ENCODE assay signal across 29 cellular contexts in the genomic region with DNA sequence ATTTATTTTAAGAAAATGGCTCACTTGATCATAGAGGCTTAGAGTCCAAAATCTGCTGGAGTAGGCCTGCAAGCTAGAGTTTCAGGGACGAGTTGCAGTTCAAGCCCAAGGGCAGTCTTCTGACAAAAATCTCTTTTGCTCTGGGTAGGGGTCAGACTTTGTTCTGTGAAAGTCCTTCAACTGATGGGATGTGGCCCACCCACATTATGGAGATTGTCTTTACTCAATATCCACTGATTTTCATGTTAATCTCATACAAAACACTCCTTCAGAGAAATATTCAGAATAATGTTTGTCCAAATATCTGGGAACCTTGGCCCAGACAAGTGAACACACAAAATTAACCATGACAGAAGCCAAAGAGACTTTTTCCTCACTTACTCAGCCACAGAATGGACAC.
"Had no signal": no experiment of that assay in that cellular context is flagged by ENCODE, and none has a peak within 500 bp of the region (broad histone marks: within the 10 kb centered on the region; RNA-seq: fewer than 3 reads in every experiment).

No MANE protein-coding gene starts in this region.

- H3K27me3 ChIP-seq: colonic mucosa, dorsolateral prefrontal cortex, esophagus muscularis mucosa, esophagus squamous epithelium, foreskin keratinocyte, gastrocnemius medialis, gastroesophageal sphincter, heart left ventricle, heart right ventricle had no signal

- H3K9me3 Mint-ChIP-seq: dendritic cell treated with granulocyte-macrophage colony-stimulating factor and Interleukin-4, amounts not matched to agents 40 ng/mL and 50 ng/mL, for 4 days; effector memory CD8-positive, alpha-beta T cell; endodermal cell had no signal

- DNase-seq: colonic mucosa; cortex of kidney; dermis blood vessel endothelial cell; dorsolateral prefrontal cortex; effector CD4-positive, alpha-beta T cell; effector CD8-positive, alpha-beta T cell; effector memory CD4-positive, alpha-beta T cell; effector memory CD8-positive, alpha-beta T cell; endodermal cell; erythroblast; esophagus squamous epithelium; foreskin fibroblast; foreskin keratinocyte; foreskin melanocyte; gastrocnemius medialis; glutamatergic neuron; head of caudate nucleus; heart left ventricle; heart right ventricle had no signal

- H3K27ac Mint-ChIP-seq: dendritic cell treated with granulocyte-macrophage colony-stimulating factor and Interleukin-4, amounts not matched to agents 40 ng/mL and 50 ng/mL, for 4 days; effector memory CD8-positive, alpha-beta T cell; endodermal cell had no signal

- FAIRE-seq: colon, endometrium, endothelial cell of umbilical vein, frontal cortex had no signal

- H3K4me1 ChIP-seq: colonic mucosa, esophagus squamous epithelium, foreskin keratinocyte, heart left ventricle, heart right ventricle had no signal

- ATAC-seq: effector memory CD8-positive, alpha-beta T cell; esophagus mucosa; foreskin keratinocyte; gastrocnemius medialis; gastroesophageal sphincter; heart left ventricle; heart right ventricle had no signal

- H3K4me3 Mint-ChIP-seq: dendritic cell treated with granulocyte-macrophage colony-stimulating factor and Interleukin-4, amounts not matched to agents 40 ng/mL and 50 ng/mL, for 4 days; effector memory CD8-positive, alpha-beta T cell; endodermal cell had no signal

- H3K36me3 ChIP-seq: colonic mucosa, esophagus muscularis mucosa, esophagus squamous epithelium, gastrocnemius medialis, gastroesophageal sphincter, heart left ventricle, heart right ventricle had no signal

- H3K9me3 ChIP-seq: colonic mucosa, esophagus muscularis mucosa, esophagus squamous epithelium, gastrocnemius medialis, gastroesophageal sphincter, heart left ventricle had no signal

- H3K4me3 ChIP-seq: colonic mucosa, coronary artery, dorsolateral prefrontal cortex, esophagus muscularis mucosa, esophagus squamous epithelium, gastrocnemius medialis, gastroesophageal sphincter, heart left ventricle, heart right ventricle had no signal

- H3K27me3 Mint-ChIP-seq: dendritic cell treated with granulocyte-macrophage colony-stimulating factor and Interleukin-4, amounts not matched to agents 40 ng/mL and 50 ng/mL, for 4 days; effector memory CD8-positive, alpha-beta T cell had no signal

- H3K27ac ChIP-seq: colonic mucosa, coronary artery, dorsolateral prefrontal cortex, epithelial cell of prostate, esophagus muscularis mucosa, esophagus squamous epithelium, foreskin keratinocyte, gastrocnemius medialis, gastroesophageal sphincter, heart left ventricle, heart right ventricle had no signal
